ENCODE assay signal across 8 cellular contexts in genomic region chr22:43136255-43136654, GRCh38. TPM values are rescaled to one million over a fixed set of nuclear protein-coding genes. Genes with fewer than 3 reads are reported as not detected.
DNase-seq lines count a peak whose midpoint lies in the region; ATAC-seq and TF ChIP-seq lines count a peak whose summit lies in the region.

No MANE protein-coding gene starts in this region.

- H3K4me2 ChIP-seq in DND-41 (ENCODE audit: insufficient read depth, low read length) (no peak overlapping the region), Loucy (ENCODE audit: low read depth, low read length, poor library complexity, severe bottlenecking) (no peak overlapping the region)

- H3K27me3 ChIP-seq in DND-41 (ENCODE audit: insufficient read depth, low read length, poor library complexity) = no peaks in the 10 kb centered on the region
- H3K27me3 ChIP-seq in Loucy (ENCODE audit: insufficient read depth, low read length, poor library complexity, severe bottlenecking) = no peaks in the 10 kb centered on the region
- no peaks in the 10 kb centered on the region for H3K27me3 ChIP-seq in heart right ventricle

- H3K36me3 Mint-ChIP-seq in activated T-cell treated with anti-CD3 and anti-CD28 coated beads, Interleukin-2, amount 50 U/mL, for 24 hours (ENCODE audit: low read depth) = peaks cover 97% of the 10 kb centered on the region

- H3K9me3 Mint-ChIP-seq in activated T-cell treated with anti-CD3 and anti-CD28 coated beads, Interleukin-2, amount 50 U/mL, for 24 hours = no peaks in the 10 kb centered on the region

- H3K9ac ChIP-seq in DND-41 (ENCODE audit: low read depth, low read length) = no peak overlapping the region
- no peak overlapping the region for H3K9ac ChIP-seq in Loucy (ENCODE audit: low read depth, low read length, poor library complexity, severe bottlenecking)

- no peak overlapping the region for H3K27ac Mint-ChIP-seq in activated T-cell treated with anti-CD3 and anti-CD28 coated beads, Interleukin-2, amount 50 U/mL, for 24 hours

- WGBS in heart right ventricle, 2 donors = 20 to 28% methylated on average over 9 of the region's 9 CpGs

- H3K4me1 ChIP-seq in DND-41 (ENCODE audit: insufficient read depth, low read length) (peaks cover 7% of the 10 kb centered on the region), Loucy (ENCODE audit: insufficient read depth, low read length, poor library complexity, severe bottlenecking) (no peaks in the 10 kb centered on the region), heart right ventricle (peaks cover 0 to 40% (median 26%) of the 10 kb centered on the region in 9 donors)

- DNase-seq in DND-41 (peak; percentile 56), heart right ventricle (peak in 1 of 2 donors; percentile 36), cerebellar nuclear complex (lab: John Stamatoyannopoulos, UW) (no peak)
- peak; percentile 56 for DNase-seq in activated T-cell treated with anti-CD3 and anti-CD28 coated beads, Interleukin-2, amount 50 U/mL, for 24 hours
- peak; percentile 18 for DNase-seq in stimulated activated CD4-positive, alpha-beta T cell treated with anti-CD3 and anti-CD28 coated beads, Interleukin-2, amount 100 ng/mL, for 4 hours (ENCODE audit: low read depth)

- no peak overlapping the region for H3K4me3 ChIP-seq in DND-41 (ENCODE audit: low read depth in 1 of 2, low read length in 2 of 2)
- H3K4me3 ChIP-seq in Loucy (ENCODE audit: low read length, poor library complexity, severe bottlenecking) = no peak overlapping the region
- no peak overlapping the region for H3K4me3 ChIP-seq in heart right ventricle

- H3K9me3 ChIP-seq in DND-41 (ENCODE audit: insufficient read depth, low read length, severe bottlenecking) = no peaks in the 10 kb centered on the region
- no peaks in the 10 kb centered on the region for H3K9me3 ChIP-seq in Loucy (ENCODE audit: insufficient read depth, low read depth, low read length)
- H3K9me3 ChIP-seq in heart right ventricle = no peaks in the 10 kb centered on the region

- H3F3A ChIP-seq in Loucy (ENCODE audit: low read depth) = no peaks in the 10 kb centered on the region

- ATAC-seq in DND-41 (ENCODE audit: insufficient read depth, low read depth) (peak; percentile 94), heart right ventricle (peak; percentile 56 to 74 (median 67)), GM19328 (IDR thresholded peaks at IDR 0.05; ENCODE audit: unreplicated experiment) (no peak), HG03159 (IDR thresholded peaks at IDR 0.05; ENCODE audit: unreplicated experiment) (no peak)

- H3K27ac ChIP-seq in DND-41 (ENCODE audit: low read length) (no peak overlapping the region), heart right ventricle (peak overlapping the region in 7 of 10 donors; percentile 1 to 69 (median 53))

- H4K20me1 ChIP-seq in DND-41 (ENCODE audit: insufficient read depth, low read length) (peaks cover 19% of the 10 kb centered on the region), Loucy (ENCODE audit: insufficient read depth, low read length, poor library complexity, severe bottlenecking) (no peaks in the 10 kb centered on the region)

- peak; percentile 79 for TF ChIP-seq CTCF in DND-41 (IDR thresholded peaks at IDR 0.05; ENCODE audit: borderline replicate concordance, extremely low read depth, low read length, poor library complexity, severe bottlenecking)
- TF ChIP-seq CTCF in Loucy (conservative IDR thresholded peaks at IDR 0.05; ENCODE audit: low read length) = peak; percentile 81
- TF ChIP-seq CTCF in heart right ventricle (IDR thresholded peaks at IDR 0.05) = peak; percentile 23 to 70 (median 68)

- H3K4me1 Mint-ChIP-seq in activated T-cell treated with anti-CD3 and anti-CD28 coated beads, Interleukin-2, amount 50 U/mL, for 24 hours (ENCODE audit: low read depth) = peaks cover 14% of the 10 kb centered on the region

- H3K36me3 ChIP-seq in DND-41 (ENCODE audit: insufficient read depth, low read length) (peaks cover 84% of the 10 kb centered on the region), Loucy (ENCODE audit: insufficient read depth, low read length) (peaks cover 19% of the 10 kb centered on the region; the same call in 1 of the 2 replicates), heart right ventricle (peaks cover 0 to 98% (median 34%) of the 10 kb centered on the region in 9 donors)

- no peaks in the 10 kb centered on the region for H3K27me3 Mint-ChIP-seq in activated T-cell treated with anti-CD3 and anti-CD28 coated beads, Interleukin-2, amount 50 U/mL, for 24 hours

- no peaks in the 10 kb centered on the region for H3K9me2 ChIP-seq in Loucy (replicated peaks; ENCODE audit: low read depth, low read length)

- intact Hi-C loops in heart right ventricle (cut with DNase I) = no loop called here

- H3K79me2 ChIP-seq in DND-41 (ENCODE audit: insufficient read depth, low read length) (no peaks in the 10 kb centered on the region), Loucy (ENCODE audit: insufficient read depth, low read length) (0 out of 2 replicates have a peak, but pooled peaks cover 12% of the 10 kb centered on the region)

- H2AFZ ChIP-seq in DND-41 (ENCODE audit: low read depth, low read length) (no peak overlapping the region), Loucy (ENCODE audit: low read length) (no peak overlapping the region)

- H3K4me3 Mint-ChIP-seq in activated T-cell treated with anti-CD3 and anti-CD28 coated beads, Interleukin-2, amount 50 U/mL, for 24 hours = no peak overlapping the region

RNA-seq across cellular contexts. Expression of gene MCAT, which starts 6.9 kb away (rescaled TPM):
- 10 to 100 TPM; 12.8 to 18.2 (median 15.2) TPM for total RNA-seq in heart right ventricle
- 10 to 100 TPM; 17.6 to 33.4 TPM for polyA plus RNA-seq in heart right ventricle

RNA-seq across cellular contexts. Expression of gene TSPO, which starts 15.1 kb away (rescaled TPM):
- 100 to 1,000 TPM in 4 of 10 donors, 10 to 100 TPM in 6; 84.7 to 173 (median 99.0) TPM for total RNA-seq in heart right ventricle
- polyA plus RNA-seq in heart right ventricle = 100 to 1,000 TPM; 231 to 258 TPM

RNA-seq across cellular contexts. Expression of gene BIK, which starts 25.7 kb away (rescaled TPM):
- under 1 TPM in 5 of 10 donors, not detected in 5; 0.32 to 0.81 (median 0.57) TPM for total RNA-seq in heart right ventricle
- under 1 TPM; 0.28 to 0.88 TPM for polyA plus RNA-seq in heart right ventricle

RNA-seq across cellular contexts. Expression of gene TTLL1, which starts 47.1 kb away (rescaled TPM):
- total RNA-seq in heart right ventricle = 10 to 100 TPM in 7 of 10 donors, 1 to 10 TPM in 3; 7.2 to 14.5 (median 11.0) TPM
- 1 to 10 TPM; 4.5 to 5.7 TPM for polyA plus RNA-seq in heart right ventricle

RNA-seq across cellular contexts. Expression of gene TTLL12, which starts 50.7 kb away (rescaled TPM):
- 10 to 100 TPM in 4 of 10 donors, 1 to 10 TPM in 6; 8.0 to 18.9 (median 9.6) TPM for total RNA-seq in heart right ventricle
- polyA plus RNA-seq in heart right ventricle = 10 to 100 TPM in 1 of 2 donors, 1 to 10 TPM in 1; 8.1 to 16.7 TPM

Comparison
In these comparisons a context has a peak if more than half of its experiments do, and no peak if none do; other contexts are left out.
1. ATAC-seq: peak in DND-41 (single experiment) and heart right ventricle (8 of 8); none in GM19328 (single experiment) and HG03159 (single experiment).
2. DNase-seq: peak in DND-41 (single experiment), activated T-cell treated with anti-CD3 and anti-CD28 coated beads, Interleukin-2, amount 50 U/mL, for 24 hours (single experiment) and stimulated activated CD4-positive, alpha-beta T cell treated with anti-CD3 and anti-CD28 coated beads, Interleukin-2, amount 100 ng/mL, for 4 hours (single experiment); none in cerebellar nuclear complex (0 of 2).
3. Peak in every context shown above with its lines, with median percentiles within 50 percentile points of each other: CTCF ChIP-seq.